ENCODE assay signal across 9 cellular contexts in the genomic region with DNA sequence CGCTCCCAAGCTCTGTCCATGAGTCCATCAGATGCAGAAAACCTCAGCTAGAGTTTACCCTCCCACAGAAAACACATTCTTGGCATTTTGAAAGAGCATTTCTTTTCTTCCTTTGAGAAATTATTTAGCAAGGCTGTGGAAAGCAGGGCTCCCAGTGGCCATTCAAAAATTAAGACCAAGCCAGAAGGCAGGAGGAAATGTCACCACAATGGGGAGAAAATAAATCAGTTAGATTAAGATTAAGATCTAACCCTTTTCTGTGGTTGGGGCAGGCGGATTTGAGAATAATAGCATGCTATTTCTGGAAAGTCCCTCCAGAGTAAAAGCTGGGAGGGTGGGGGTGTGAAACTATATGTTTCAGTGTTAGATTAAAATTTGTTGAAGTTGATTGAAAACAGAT. TPM values are rescaled to one million over a fixed set of nuclear protein-coding genes. Genes with fewer than 3 reads are reported as not detected.
DNase-seq lines count a peak whose midpoint lies in the region; ATAC-seq and TF ChIP-seq lines count a peak whose summit lies in the region.
"Had no signal": no experiment of that assay in that cellular context is flagged by ENCODE, and none has a peak within 500 bp of the region (broad histone marks: within the 10 kb centered on the region; RNA-seq: fewer than 3 reads in every experiment).

No MANE protein-coding gene starts in this region.

- H3K27me3 Mint-ChIP-seq in Caco-2 (ENCODE audit: insufficient read depth, unreplicated experiment) (no peaks in the 10 kb centered on the region), type B pancreatic cell (peaks cover 7% of the 10 kb centered on the region)
- H3K27me3 Mint-ChIP-seq in activated T-cell treated with anti-CD3 and anti-CD28 coated beads, Interleukin-2, amount 50 U/mL, for 24 hours = no peaks in the 10 kb centered on the region

- H3K36me3 ChIP-seq in Caco-2 (ENCODE audit: control insufficient read depth, insufficient read depth, low read length) = no peaks in the 10 kb centered on the region
- no peaks in the 10 kb centered on the region for H3K36me3 ChIP-seq in mucosa of rectum (ENCODE audit: control insufficient read depth in 2 of 2, insufficient read depth in 2 of 2, low read length in 2 of 2)
- no peaks in the 10 kb centered on the region for H3K36me3 ChIP-seq in MG63
- H3K36me3 ChIP-seq: SJCRH30 had no signal

- H3K4me3 Mint-ChIP-seq in Caco-2 (ENCODE audit: unreplicated experiment) (peak overlapping the region; percentile 58), type B pancreatic cell (no peak overlapping the region)
- peak overlapping the region; percentile 60 for H3K4me3 Mint-ChIP-seq in activated T-cell treated with anti-CD3 and anti-CD28 coated beads, Interleukin-2, amount 50 U/mL, for 24 hours

- CTCF ChIA-PET in Caco-2 (lab: Charles Lee) = no interaction called here

- ATAC-seq in HG02610 (IDR thresholded peaks at IDR 0.05; ENCODE audit: unreplicated experiment) = peak; percentile 32

- BruUV-seq in Caco-2 (replicated peaks; lab: Mats Ljungman, UMichigan) = TSS peak; percentile 21

- POLR2A ChIA-PET in Caco-2 (lab: Charles Lee) = no interaction called here

- H3K9me3 ChIP-seq in Caco-2 (no peaks in the 10 kb centered on the region), mucosa of rectum (ENCODE audit: control insufficient read depth in 2 of 2, low read length in 2 of 2) (no peaks in the 10 kb centered on the region), MG63 (no peaks in the 10 kb centered on the region)
- H3K9me3 ChIP-seq: SJCRH30 had no signal

- H3K27ac Mint-ChIP-seq in Caco-2 (ENCODE audit: unreplicated experiment) (peak overlapping the region; percentile 85), type B pancreatic cell (no peak overlapping the region)
- peak overlapping the region; percentile 94 for H3K27ac Mint-ChIP-seq in activated T-cell treated with anti-CD3 and anti-CD28 coated beads, Interleukin-2, amount 50 U/mL, for 24 hours

- intact Hi-C loops in Caco-2 (cut with micrococcal nuclease; ENCODE audit: unreplicated experiment) = loop anchor here (1.0 kb wide), 5 partner anchors 8 to 162 kb away; a partner anchor contains a TSS

- no peaks in the 10 kb centered on the region for H3K9me3 Mint-ChIP-seq in Caco-2 (ENCODE audit: unreplicated experiment)
- H3K9me3 Mint-ChIP-seq in activated T-cell treated with anti-CD3 and anti-CD28 coated beads, Interleukin-2, amount 50 U/mL, for 24 hours = peaks cover 10% of the 10 kb centered on the region
- H3K9me3 Mint-ChIP-seq in type B pancreatic cell = peaks cover 4% of the 10 kb centered on the region

- no peak overlapping the region for H3K4me3 ChIP-seq in Caco-2 (ENCODE audit: low read depth, low read length)
- no peak overlapping the region for H3K4me3 ChIP-seq in mucosa of rectum (ENCODE audit: low read length in 2 of 2)
- no peak overlapping the region for H3K4me3 ChIP-seq in MG63
- H3K4me3 ChIP-seq: SJCRH30 had no signal

- H3K36me3 Mint-ChIP-seq in Caco-2 (ENCODE audit: insufficient read depth, unreplicated experiment) (peaks cover 4% of the 10 kb centered on the region), type B pancreatic cell (peaks cover 6% of the 10 kb centered on the region)
- peaks cover 29% of the 10 kb centered on the region for H3K36me3 Mint-ChIP-seq in activated T-cell treated with anti-CD3 and anti-CD28 coated beads, Interleukin-2, amount 50 U/mL, for 24 hours (ENCODE audit: low read depth)

- H3K4me1 Mint-ChIP-seq in Caco-2 (ENCODE audit: low read depth, unreplicated experiment) (peaks cover 60% of the 10 kb centered on the region), type B pancreatic cell (ENCODE audit: unreplicated experiment) (peaks cover 49% of the 10 kb centered on the region)
- H3K4me1 Mint-ChIP-seq in activated T-cell treated with anti-CD3 and anti-CD28 coated beads, Interleukin-2, amount 50 U/mL, for 24 hours (ENCODE audit: low read depth) = peaks cover 26% of the 10 kb centered on the region

- peak overlapping the region; percentile 43 to 52 for H3K27ac ChIP-seq in mucosa of rectum (ENCODE audit: low read depth in 2 of 2, low read length in 2 of 2)
- H3K27ac ChIP-seq: SJCRH30 had no signal

- no peak overlapping the region for H3K9ac ChIP-seq in mucosa of rectum (ENCODE audit: low read depth in 1 of 2, low read length in 2 of 2)

- TF ChIP-seq CTCF in Caco-2 (IDR thresholded peaks at IDR 0.05; ENCODE audit: insufficient read depth in 1 of 2, low read depth in 1 of 2, low read length in 1 of 2, severe bottlenecking in 1 of 2, unreplicated experiment in 1 of 2) (no peak), type B pancreatic cell (conservative IDR thresholded peaks at IDR 0.05) (no peak)

- H3K4me1 ChIP-seq in Caco-2 (peaks cover 95% of the 10 kb centered on the region), mucosa of rectum (ENCODE audit: control insufficient read depth in 2 of 2, insufficient read depth in 2 of 2, low read length in 2 of 2) (peaks cover 71 to 94% of the 10 kb centered on the region in 2 donors)
- H3K4me1 ChIP-seq: SJCRH30 had no signal

- no peaks in the 10 kb centered on the region for H3K27me3 ChIP-seq in Caco-2 (replicated peaks; ENCODE audit: control insufficient read depth, insufficient read depth, low read length)
- no peaks in the 10 kb centered on the region for H3K27me3 ChIP-seq in mucosa of rectum (ENCODE audit: control insufficient read depth in 2 of 2, insufficient read depth in 2 of 2, low read length in 2 of 2)
- no peaks in the 10 kb centered on the region for H3K27me3 ChIP-seq in MG63
- H3K27me3 ChIP-seq: SJCRH30 had no signal

- no peak for DNase-seq in Caco-2
- no peak for DNase-seq in activated T-cell treated with anti-CD3 and anti-CD28 coated beads, Interleukin-2, amount 50 U/mL, for 24 hours
- no peak for DNase-seq in NCI-H1436 (lab: John Stamatoyannopoulos, UW)
- DNase-seq in SK-N-DZ (ENCODE audit: low spot score) = no peak
- no peak for DNase-seq in type B pancreatic cell (ENCODE audit: extremely low spot score, unreplicated experiment)
- DNase-seq in MG63 = no peak

RNA-seq across cellular contexts. Expression of a gene that starts 20.2 kb away (rescaled TPM):
- total RNA-seq in Caco-2 (2022) (43.4 and 47.0 TPM in 2 replicates), type B pancreatic cell (ENCODE audit: low replicate concordance) (10.9 and 28.9 TPM in 2 replicates)
- polyA plus RNA-seq in SK-N-DZ (2014; cell fraction: cytosol; rRNA removed) = 1.8 and 8.6 TPM in 2 replicates
- 2.1 and 3.5 TPM in 2 replicates for polyA plus RNA-seq in SK-N-DZ (2014; cell fraction: nucleus; rRNA removed)
- total RNA-seq in MG63 (2014; rRNA removed; shearing (Covaris generic); ENCODE audit: low replicate concordance) = 8.4 and 9.3 TPM in 2 replicates
